10 cellular contexts compared by ENCODE assay signal in genomic region chr16:12539185-12539929, GRCh38.
DNase-seq lines count a peak whose midpoint lies in the region; ATAC-seq, FAIRE-seq and TF ChIP-seq lines count a peak whose summit lies in the region.
"Had no signal": no experiment of that assay in that cellular context is flagged by ENCODE, and none has a peak within 500 bp of the region (broad histone marks: within the 10 kb centered on the region; RNA-seq: fewer than 3 reads in every experiment).

No MANE protein-coding gene starts in this region.

- peaks cover 7% of the 10 kb centered on the region for H3K36me3 Mint-ChIP-seq in stimulated activated effector memory CD8-positive, alpha-beta T cell treated with anti-CD3 and anti-CD28 coated beads, Interleukin-12 subunit alpha, Interleukin-12 subunit beta, amount 100 ng/mL, for 72 hours

- TF ChIP-seq CTCF in HepG2 (CRISPR knock-in tag; IDR thresholded peaks at IDR 0.05) (no peak), ovary (IDR thresholded peaks at IDR 0.05) (no peak)

- ATAC-seq in HG03439 (IDR thresholded peaks at IDR 0.05; ENCODE audit: unreplicated experiment) (peak; percentile 40), HepG2 (no peak)
- ATAC-seq in stimulated activated effector memory CD8-positive, alpha-beta T cell treated with anti-CD3 and anti-CD28 coated beads, Interleukin-12 subunit alpha, Interleukin-12 subunit beta, amount 100 ng/mL, for 72 hours, result peak; percentile 82

- no peak overlapping the region for H3K4me3 ChIP-seq in HepG2 (replicated peaks in 1 of 3; ENCODE audit: insufficient read depth in 1 of 3, low read depth in 2 of 3, low read length in 3 of 3)
- no peak overlapping the region for H3K4me3 ChIP-seq in ovary

- BruUV-seq in HepG2 (replicated peaks; lab: Mats Ljungman, UMichigan), result no TSS peak

- intact Hi-C loops in HepG2 (cut with micrococcal nuclease; ENCODE audit: unreplicated experiment), result no loop called here
- intact Hi-C loops in ovary (cut with DNase I), result no loop called here

- no peak for TF ChIP-seq EP300 in HepG2 (IDR thresholded peaks at IDR 0.05; ENCODE audit: low read depth in 2 of 2, low read length in 2 of 2)
- no peak for TF ChIP-seq EP300 in HepG2 (CRISPR knock-in tag; IDR thresholded peaks at IDR 0.05; ENCODE audit: borderline replicate concordance)
- no peak for TF ChIP-seq EP300 in ovary (IDR thresholded peaks at IDR 0.05)

- no peaks in the 10 kb centered on the region for H3K9me3 ChIP-seq in HepG2 (ENCODE audit: low read length)
- H3K9me3 ChIP-seq in ovary, result no peaks in the 10 kb centered on the region

- peaks cover 93% of the 10 kb centered on the region for H3K4me1 Mint-ChIP-seq in stimulated activated effector memory CD8-positive, alpha-beta T cell treated with anti-CD3 and anti-CD28 coated beads, Interleukin-12 subunit alpha, Interleukin-12 subunit beta, amount 100 ng/mL, for 72 hours

- no peak overlapping the region for H3K9ac ChIP-seq in HepG2 (ENCODE audit: insufficient read depth, low read depth, low read length)

- H3K4me2 ChIP-seq in HepG2 (ENCODE audit: low read depth, low read length), result no peak overlapping the region

- H3K4me1 ChIP-seq in HepG2 (ENCODE audit: insufficient read depth, low read length), result peaks cover 29% of the 10 kb centered on the region
- H3K4me1 ChIP-seq in ovary (ENCODE audit: insufficient read depth), result no peaks in the 10 kb centered on the region

- TF ChIP-seq POLR2A in HepG2 (IDR thresholded peaks at IDR 0.05; ENCODE audit: insufficient read depth in 1 of 2, low read depth in 2 of 2, low read length in 2 of 2), result no peak
- TF ChIP-seq POLR2A in ovary (IDR thresholded peaks at IDR 0.05), result no peak

- DNase-seq in activated CD4-positive, alpha-beta T cell treated with anti-CD3 and anti-CD28 coated beads for 24 hours (ENCODE audit: low read depth in 2 of 2), result peak; percentile 14 to 22
- DNase-seq in activated CD4-positive, alpha-beta T cell treated with anti-CD3 and anti-CD28 coated beads, Interleukin-2, amount 50 U/mL, for 4 hours, result no peak
- DNase-seq in amniotic epithelial cell (ENCODE audit: low read depth) (peak; percentile 15), HepG2 (ENCODE audit: low spot score) (no peak), UCSD-AML1 (lab: John Stamatoyannopoulos, UW; ENCODE audit: unreplicated experiment) (no peak), ovary (no peak)
- DNase-seq in stimulated activated effector memory CD8-positive, alpha-beta T cell treated with anti-CD3 and anti-CD28 coated beads, Interleukin-12 subunit alpha, Interleukin-12 subunit beta, amount 100 ng/mL, for 72 hours (ENCODE audit: low spot score in 2 of 2), result peak; percentile 10 to 73
- DNase-seq: Right ventricle myocardium superior had no signal

- H2AFZ ChIP-seq in HepG2 (ENCODE audit: low read length), result no peak overlapping the region

- POLR2A ChIA-PET in HepG2 (lab: Yijun Ruan, JAX), result no interaction called here

- no peaks in the 10 kb centered on the region for H3K9me3 Mint-ChIP-seq in stimulated activated effector memory CD8-positive, alpha-beta T cell treated with anti-CD3 and anti-CD28 coated beads, Interleukin-12 subunit alpha, Interleukin-12 subunit beta, amount 100 ng/mL, for 72 hours

- no peak for TF ChIP-seq RAD21 in HepG2 (CRISPR knock-in tag; IDR thresholded peaks at IDR 0.05)

- CTCF ChIA-PET in HepG2 (lab: Yijun Ruan, JAX; ENCODE audit: low intra/inter-chr PET ratio, low total read pairs), result no interaction called here

- H3K27me3 ChIP-seq in HepG2 (ENCODE audit: control insufficient read depth in 1 of 2, insufficient read depth in 2 of 2, low read length in 2 of 2), result no peaks in the 10 kb centered on the region
- no peaks in the 10 kb centered on the region for H3K27me3 ChIP-seq in ovary

- H3K36me3 ChIP-seq in HepG2 (replicated peaks in 1 of 2; ENCODE audit: control insufficient read depth in 1 of 2, insufficient read depth in 2 of 2, low read length in 2 of 2) (no peaks in the 10 kb centered on the region), ovary (no peaks in the 10 kb centered on the region)

- peak overlapping the region; percentile 29 for H3K4me3 Mint-ChIP-seq in stimulated activated effector memory CD8-positive, alpha-beta T cell treated with anti-CD3 and anti-CD28 coated beads, Interleukin-12 subunit alpha, Interleukin-12 subunit beta, amount 100 ng/mL, for 72 hours

- no peaks in the 10 kb centered on the region for H4K20me1 ChIP-seq in HepG2 (ENCODE audit: insufficient read depth, low read length)

- no peaks in the 10 kb centered on the region for H3K79me2 ChIP-seq in HepG2 (ENCODE audit: insufficient read depth, low read length)

- 92% methylated on average over 8 of the region's 8 CpGs for WGBS in HepG2 (ENCODE audit: low lambda C conversion rate)
- 64 to 77% (median 74%) methylated on average over 8 of the region's 8 CpGs for WGBS in ovary, 3 donors

- in situ Hi-C loops in HepG2 (cut with HindIII; ENCODE audit: extremely low pct_ligation_motif_present, low pct_unique_long_range_greater_than_20kb), result no loop called here

- H3K27ac Mint-ChIP-seq in stimulated activated effector memory CD8-positive, alpha-beta T cell treated with anti-CD3 and anti-CD28 coated beads, Interleukin-12 subunit alpha, Interleukin-12 subunit beta, amount 100 ng/mL, for 72 hours, result peak overlapping the region; percentile 86

- FAIRE-seq in HepG2 (lab: Jason Lieb, UNC), result no peak

- no peak overlapping the region for H3K27ac ChIP-seq in HepG2 (ENCODE audit: extremely low read length, insufficient read depth, low read length)
- H3K27ac ChIP-seq in ovary, result no peak overlapping the region
- H3K27ac ChIP-seq: C4-2B had no signal

TF ChIP-seq in HepG2, 621 proteins besides CTCF, POLR2A, EP300 and RAD21:
- no peak for TF ChIP-seq DRAP1 (CRISPR knock-in tag; IDR thresholded peaks at IDR 0.05)
- no peak for TF ChIP-seq KAT7 (CRISPR knock-in tag; IDR thresholded peaks at IDR 0.05; ENCODE audit: borderline replicate concordance)
- no peak for TF ChIP-seq ZFP36L1 (CRISPR knock-in tag; IDR thresholded peaks at IDR 0.05)

Comparison
In these comparisons a context has a peak if more than half of its experiments do, and no peak if none do; other contexts are left out.
1. DNase-seq: peak in activated CD4-positive, alpha-beta T cell treated with anti-CD3 and anti-CD28 coated beads for 24 hours (2 of 2), amniotic epithelial cell (single experiment) and stimulated activated effector memory CD8-positive, alpha-beta T cell treated with anti-CD3 and anti-CD28 coated beads, Interleukin-12 subunit alpha, Interleukin-12 subunit beta, amount 100 ng/mL, for 72 hours (2 of 2); none in activated CD4-positive, alpha-beta T cell treated with anti-CD3 and anti-CD28 coated beads, Interleukin-2, amount 50 U/mL, for 4 hours (0 of 2), HepG2 (single experiment), UCSD-AML1 (single experiment) and ovary (0 of 5).